In genomic region chr9:92439921-92440750, GRCh38 we compare ENCODE assay signal across 16 cellular contexts. TPM values are rescaled to one million over a fixed set of nuclear protein-coding genes. Genes with fewer than 3 reads are reported as not detected.
DNase-seq lines count a peak whose midpoint lies in the region; FAIRE-seq and TF ChIP-seq lines count a peak whose summit lies in the region.
"Had no signal": no experiment of that assay in that cellular context is flagged by ENCODE, and none has a peak within 500 bp of the region (broad histone marks: within the 10 kb centered on the region; RNA-seq: fewer than 3 reads in every experiment).

No MANE protein-coding gene starts in this region.

- CTCF ChIA-PET in AG04449 (lab: Yijun Ruan, JAX): interaction anchor here (1.0 to 8.2 kb wide), 15 partner anchors 13 to 301 kb away, joined by 3 to 120 read pairs (median 5); partner anchors contain the start of genes CENPP and NOL8

- no peaks in the 10 kb centered on the region for H3K9me3 Mint-ChIP-seq in immature natural killer cell
- H3K9me3 Mint-ChIP-seq: CD14-positive monocyte had no signal

- H3K4me3 ChIP-seq in AG04449 (ENCODE audit: low read depth, low read length): no peak overlapping the region
- no peak overlapping the region for H3K4me3 ChIP-seq in Karpas-422 (ENCODE audit: low read length)
- H3K4me3 ChIP-seq: cardiac muscle cell, left ventricle myocardium inferior, pancreas had no signal

- peaks cover 16 to 20% of the 10 kb centered on the region in 2 donors for H3K4me1 Mint-ChIP-seq in immature natural killer cell
- H3K4me1 Mint-ChIP-seq: CD14-positive monocyte had no signal

- peak; percentile 98 for FAIRE-seq in H54 (lab: Jason Lieb, UNC)

- DNase-seq in AG04449 (ENCODE audit: low read depth, low spot score) (peak; percentile 26), H54 (ENCODE audit: insufficient read length, low spot score) (peak; percentile 34), astrocyte of the hippocampus (ENCODE audit: low read depth, low spot score) (peak; percentile 27), immature natural killer cell (peak in 1 of 3 donors; percentile 49), Karpas-422 (no peak), GM19238 (ENCODE audit: insufficient read length, low spot score) (no peak)
- no peak for DNase-seq in effector CD4-positive, alpha-beta T cell
- no peak for DNase-seq in stimulated activated CD4-positive, alpha-beta T cell treated with anti-CD3 and anti-CD28 coated beads, Interleukin-12 subunit alpha, Interleukin-12 subunit beta, amount 100 ng/mL, for 4 hours
- DNase-seq: activated CD8-positive, alpha-beta memory T cell treated with anti-CD3 and anti-CD28 coated beads, Interleukin-2, amount 50 U/mL, for 4 hours; left ventricle myocardium inferior; NK-92 treated with Interleukin-12 subunit alpha and Interleukin-12 subunit beta, amount 100 ng/mL, for 24 hours; pancreas; stimulated activated CD4-positive, alpha-beta T cell treated with anti-CD3 and anti-CD28 coated beads, Interleukin-2, amount 100 ng/mL, for 48 hours; substantia nigra had no signal

- H2AFZ ChIP-seq in Karpas-422 (ENCODE audit: low read length): no peak overlapping the region

- no peaks in the 10 kb centered on the region for H3K27me3 ChIP-seq in Karpas-422 (ENCODE audit: low read length)
- H3K27me3 ChIP-seq: cardiac muscle cell, pancreas had no signal

- H3K27ac ChIP-seq in Karpas-422 (ENCODE audit: low read length): no peak overlapping the region
- H3K27ac ChIP-seq: cardiac muscle cell, left ventricle myocardium inferior, pancreas had no signal

- H4K20me1 ChIP-seq in Karpas-422 (ENCODE audit: insufficient read depth, low read depth, low read length): no peaks in the 10 kb centered on the region

- H3K36me3 ChIP-seq in Karpas-422 (ENCODE audit: insufficient read depth, low read length): no peaks in the 10 kb centered on the region
- H3K36me3 ChIP-seq: cardiac muscle cell, left ventricle myocardium inferior, pancreas had no signal

- no peak for TF ChIP-seq POLR2A in H54 (IDR thresholded peaks at IDR 0.05; ENCODE audit: low read depth, low read length)

- H3K27me3 Mint-ChIP-seq in immature natural killer cell (ENCODE audit: low read depth in 3 of 3): no peaks in the 10 kb centered on the region

- no peaks in the 10 kb centered on the region for H3K36me3 Mint-ChIP-seq in immature natural killer cell
- H3K36me3 Mint-ChIP-seq: CD14-positive monocyte had no signal

- H3K4me3 Mint-ChIP-seq in immature natural killer cell: peak overlapping the region; percentile 59 to 79 (median 72)
- H3K4me3 Mint-ChIP-seq: CD14-positive monocyte had no signal

- H3K9me3 ChIP-seq in Karpas-422 (ENCODE audit: low read length): no peaks in the 10 kb centered on the region
- H3K9me3 ChIP-seq: left ventricle myocardium inferior, pancreas had no signal

- TF ChIP-seq CTCF in AG04449 (IDR thresholded peaks at IDR 0.05; ENCODE audit: insufficient read depth, low read length, missing control alignments): no peak

- H3K9ac ChIP-seq in Karpas-422 (ENCODE audit: low read length): no peak overlapping the region

- no peak overlapping the region for H3K4me2 ChIP-seq in Karpas-422 (ENCODE audit: low read depth, low read length, poor library complexity, severe bottlenecking)

- peaks cover 13% of the 10 kb centered on the region for H3K79me2 ChIP-seq in Karpas-422 (ENCODE audit: low read length)

- peaks cover 28% of the 10 kb centered on the region for H3K4me1 ChIP-seq in Karpas-422 (ENCODE audit: low read length)
- H3K4me1 ChIP-seq: left ventricle myocardium inferior, pancreas had no signal

- H3K27ac Mint-ChIP-seq in immature natural killer cell: peak overlapping the region; percentile 79 to 86 (median 82)

- no peaks in the 10 kb centered on the region for H3K9me2 ChIP-seq in Karpas-422 (replicated peaks; ENCODE audit: insufficient read depth, low read length)

- POLR2A ChIA-PET in AG04449 (lab: Yijun Ruan, JAX): no interaction called here

RNA-seq across cellular contexts. Expression of gene OMD, which starts 15.9 kb away (rescaled TPM):
- under 1 TPM in 1 of 3 donors, not detected in 2; 0.09 TPM for polyA plus RNA-seq in immature natural killer cell
- total RNA-seq in Karpas-422 (2014; rRNA removed; shearing (Covaris generic); ENCODE audit: low replicate concordance): not detected in 2 replicates
- total RNA-seq: cardiac muscle cell had no signal
- polyA plus RNA-seq: cardiac muscle cell, CD14-positive monocyte had no signal

RNA-seq across cellular contexts. Expression of gene OGN, which starts 35.8 kb away (rescaled TPM):
- polyA plus RNA-seq in immature natural killer cell: under 1 TPM in 1 of 3 donors, not detected in 2; 0.13 TPM
- total RNA-seq in Karpas-422 (2014; rRNA removed; shearing (Covaris generic); ENCODE audit: low replicate concordance): 3.3 and 16.4 TPM in 2 replicates
- total RNA-seq: cardiac muscle cell had no signal
- polyA plus RNA-seq: CD14-positive monocyte had no signal

RNA-seq across cellular contexts. Expression of gene ASPN, which starts 42.2 kb away (rescaled TPM):
- not detected for polyA plus RNA-seq in immature natural killer cell
- total RNA-seq in Karpas-422 (2014; rRNA removed; shearing (Covaris generic); ENCODE audit: low replicate concordance): not detected in 2 replicates
- total RNA-seq: cardiac muscle cell had no signal
- polyA plus RNA-seq: CD14-positive monocyte had no signal

Comparison
In these comparisons a context has a peak if more than half of its experiments do, and no peak if none do; other contexts are left out.
1. DNase-seq: peak in AG04449 (single experiment), H54 (single experiment) and astrocyte of the hippocampus (single experiment); none in Karpas-422 (single experiment), effector CD4-positive, alpha-beta T cell (single experiment), GM19238 (single experiment) and stimulated activated CD4-positive, alpha-beta T cell treated with anti-CD3 and anti-CD28 coated beads, Interleukin-12 subunit alpha, Interleukin-12 subunit beta, amount 100 ng/mL, for 4 hours (single experiment).